In genomic region chr9:73107489-73108069, GRCh38 we compare ENCODE assay signal across 8 cellular contexts. TPM values are rescaled to one million over a fixed set of nuclear protein-coding genes. Genes with fewer than 3 reads are reported as not detected.
DNase-seq lines count a peak whose midpoint lies in the region; ATAC-seq and TF ChIP-seq lines count a peak whose summit lies in the region.
"Not testable (repeated sequence)": the region's sequence is repeated elsewhere in the genome, so short reads cannot be mapped to it uniquely, and the experiment has no call there.

No MANE protein-coding gene starts in this region.

- H2AFZ ChIP-seq in fibroblast of lung (ENCODE audit: low read length): not testable (repeated sequence)

- ATAC-seq in GM21786 (IDR thresholded peaks at IDR 0.05; ENCODE audit: unreplicated experiment) (peak; percentile 92), RWPE2 (ENCODE audit: low read depth) (peak; percentile 87)
- peak; percentile 75 for ATAC-seq in natural killer cell treated with Interleukin-12 subunit alpha and Interleukin-12 subunit beta and Interleukin-15 and Interleukin-18, amount 100 ng/mL, for 72 hours
- ATAC-seq in stimulated activated naive CD8-positive, alpha-beta T cell treated with anti-CD3 and anti-CD28 coated beads, Interleukin-15, amount 100 ng/mL, for 72 hours: peak; percentile 91

- H3K4me1 ChIP-seq in RWPE2 (ENCODE audit: insufficient read depth, poor library complexity, severe bottlenecking); fibroblast of lung (ENCODE audit: control insufficient read depth, extremely low read depth, insufficient read depth, low read length): not testable (repeated sequence)

- H3K9ac ChIP-seq in fibroblast of lung (ENCODE audit: insufficient read depth, low read length): not testable (repeated sequence)

- not testable (repeated sequence) for H3K79me2 ChIP-seq in fibroblast of lung (ENCODE audit: control insufficient read depth, insufficient read depth, low read length)

- not testable (repeated sequence) for H3K4me1 Mint-ChIP-seq in activated T-helper 1 cell treated with anti-CD3 and anti-CD28 coated beads, Interleukin-12 subunit alpha, Interleukin-12 subunit beta, Interleukin-2, Interleukin-4 antibody, amounts not matched to agents 30 ng/mL and 10 ng/mL and 1 ng/mL, durations not matched to agents 14 hours and 24 hours and 36 hours (ENCODE audit: low read depth); natural killer cell treated with Interleukin-12 subunit alpha and Interleukin-12 subunit beta and Interleukin-15 and Interleukin-18, amount 100 ng/mL, for 72 hours (ENCODE audit: low read depth in 2 of 2); stimulated activated naive CD8-positive, alpha-beta T cell treated with anti-CD3 and anti-CD28 coated beads, Interleukin-15, amount 100 ng/mL, for 72 hours

- H3K9me3 ChIP-seq in RWPE2 (ENCODE audit: severe bottlenecking); fibroblast of lung (ENCODE audit: control insufficient read depth, insufficient read depth, low read depth, low read length): not testable (repeated sequence)

- not testable (repeated sequence) for H3K9me3 Mint-ChIP-seq in activated T-helper 1 cell treated with anti-CD3 and anti-CD28 coated beads, Interleukin-12 subunit alpha, Interleukin-12 subunit beta, Interleukin-2, Interleukin-4 antibody, amounts not matched to agents 30 ng/mL and 10 ng/mL and 1 ng/mL, durations not matched to agents 14 hours and 24 hours and 36 hours; natural killer cell treated with Interleukin-12 subunit alpha and Interleukin-12 subunit beta and Interleukin-15 and Interleukin-18, amount 100 ng/mL, for 72 hours; stimulated activated naive CD8-positive, alpha-beta T cell treated with anti-CD3 and anti-CD28 coated beads, Interleukin-15, amount 100 ng/mL, for 72 hours

- not testable (repeated sequence) for H3K36me3 Mint-ChIP-seq in activated T-helper 1 cell treated with anti-CD3 and anti-CD28 coated beads, Interleukin-12 subunit alpha, Interleukin-12 subunit beta, Interleukin-2, Interleukin-4 antibody, amounts not matched to agents 30 ng/mL and 10 ng/mL and 1 ng/mL, durations not matched to agents 14 hours and 24 hours and 36 hours (ENCODE audit: low read depth); natural killer cell treated with Interleukin-12 subunit alpha and Interleukin-12 subunit beta and Interleukin-15 and Interleukin-18, amount 100 ng/mL, for 72 hours

- H3K27me3 Mint-ChIP-seq in activated T-helper 1 cell treated with anti-CD3 and anti-CD28 coated beads, Interleukin-12 subunit alpha, Interleukin-12 subunit beta, Interleukin-2, Interleukin-4 antibody, amounts not matched to agents 30 ng/mL and 10 ng/mL and 1 ng/mL, durations not matched to agents 14 hours and 24 hours and 36 hours (ENCODE audit: insufficient read depth): peaks cover 11% of the 10 kb centered on the region
- H3K27me3 Mint-ChIP-seq in natural killer cell treated with Interleukin-12 subunit alpha and Interleukin-12 subunit beta and Interleukin-15 and Interleukin-18, amount 100 ng/mL, for 72 hours; stimulated activated naive CD8-positive, alpha-beta T cell treated with anti-CD3 and anti-CD28 coated beads, Interleukin-15, amount 100 ng/mL, for 72 hours: not testable (repeated sequence)

- not testable (repeated sequence) for H3K4me3 ChIP-seq in RWPE2 (ENCODE audit: severe bottlenecking); fibroblast of lung (replicated peaks in 1 of 4; ENCODE audit: control extremely low read depth in 1 of 4, insufficient read depth in 1 of 4, low read depth in 3 of 4, low read length in 4 of 4)

- not testable (repeated sequence) for H3K36me3 ChIP-seq in RWPE2 (ENCODE audit: low read depth); fibroblast of lung (ENCODE audit: control insufficient read depth, insufficient read depth, low read length)

- H4K20me1 ChIP-seq in fibroblast of lung (ENCODE audit: control insufficient read depth, extremely low read depth, insufficient read depth, low read length): not testable (repeated sequence)

- H3K27ac Mint-ChIP-seq in activated T-helper 1 cell treated with anti-CD3 and anti-CD28 coated beads, Interleukin-12 subunit alpha, Interleukin-12 subunit beta, Interleukin-2, Interleukin-4 antibody, amounts not matched to agents 30 ng/mL and 10 ng/mL and 1 ng/mL, durations not matched to agents 14 hours and 24 hours and 36 hours; natural killer cell treated with Interleukin-12 subunit alpha and Interleukin-12 subunit beta and Interleukin-15 and Interleukin-18, amount 100 ng/mL, for 72 hours; stimulated activated naive CD8-positive, alpha-beta T cell treated with anti-CD3 and anti-CD28 coated beads, Interleukin-15, amount 100 ng/mL, for 72 hours: not testable (repeated sequence)

- not testable (repeated sequence) for H3K27me3 ChIP-seq in RWPE2 (ENCODE audit: insufficient read depth, poor library complexity, severe bottlenecking); fibroblast of lung (ENCODE audit: control insufficient read depth, insufficient read depth, low read length)

- intact Hi-C loops in activated T-helper 1 cell treated with anti-CD3 and anti-CD28 coated beads, Interleukin-12 subunit alpha, Interleukin-12 subunit beta, Interleukin-2, Interleukin-4 antibody, amounts not matched to agents 30 ng/mL and 10 ng/mL and 1 ng/mL, durations not matched to agents 14 hours and 24 hours and 36 hours (cut with micrococcal nuclease): loop anchor here (1.0 to 2.0 kb wide), 3 partner anchors 9 to 77 kb away; no protein-coding TSS in a partner anchor

- DNase-seq in EL (peak; percentile 55), KG1 (lab: John Stamatoyannopoulos, UW) (peak; percentile 15), fibroblast of lung (ENCODE audit: low read depth in 2 of 2) (peak; percentile 41 to 74)
- DNase-seq in RWPE2 (ENCODE audit: low spot score); natural killer cell treated with Interleukin-12 subunit alpha and Interleukin-12 subunit beta and Interleukin-15 and Interleukin-18, amount 100 ng/mL, for 72 hours (ENCODE audit: low spot score): not testable (repeated sequence)
- DNase-seq in activated T-helper 1 cell treated with anti-CD3 and anti-CD28 coated beads, Interleukin-12 subunit alpha, Interleukin-12 subunit beta, Interleukin-2, Interleukin-4 antibody, amounts not matched to agents 30 ng/mL and 10 ng/mL and 1 ng/mL, durations not matched to agents 14 hours and 24 hours and 36 hours (ENCODE audit: low spot score): peak; percentile 41
- peak; percentile 29 to 51 for DNase-seq in stimulated activated naive CD8-positive, alpha-beta T cell treated with anti-CD3 and anti-CD28 coated beads, Interleukin-15, amount 100 ng/mL, for 72 hours

- not testable (repeated sequence) for H3K4me3 Mint-ChIP-seq in activated T-helper 1 cell treated with anti-CD3 and anti-CD28 coated beads, Interleukin-12 subunit alpha, Interleukin-12 subunit beta, Interleukin-2, Interleukin-4 antibody, amounts not matched to agents 30 ng/mL and 10 ng/mL and 1 ng/mL, durations not matched to agents 14 hours and 24 hours and 36 hours; natural killer cell treated with Interleukin-12 subunit alpha and Interleukin-12 subunit beta and Interleukin-15 and Interleukin-18, amount 100 ng/mL, for 72 hours; stimulated activated naive CD8-positive, alpha-beta T cell treated with anti-CD3 and anti-CD28 coated beads, Interleukin-15, amount 100 ng/mL, for 72 hours

- not testable (repeated sequence) for H3K4me2 ChIP-seq in fibroblast of lung (ENCODE audit: extremely low read depth, insufficient read depth, low read length)

- H3K27ac ChIP-seq in RWPE2 (ENCODE audit: poor library complexity, severe bottlenecking); fibroblast of lung (ENCODE audit: insufficient read depth, low read length): not testable (repeated sequence)

- TF ChIP-seq CTCF in RWPE2 (IDR thresholded peaks at IDR 0.05; ENCODE audit: poor library complexity, severe bottlenecking) (peak; percentile 85), fibroblast of lung (conservative IDR thresholded peaks at IDR 0.05 in 1 of 2, IDR thresholded peaks at IDR 0.05 in 1 of 2; ENCODE audit: low read depth in 1 of 2, low read length in 2 of 2) (peak; percentile 88 to 89)

RNA-seq across cellular contexts. Expression of gene ANXA1, which starts 44.1 kb away (rescaled TPM):
- total RNA-seq in activated T-helper 1 cell treated with anti-CD3 and anti-CD28 coated beads, Interleukin-12 subunit alpha, Interleukin-12 subunit beta, Interleukin-2, Interleukin-4 antibody, amounts not matched to agents 30 ng/mL and 10 ng/mL and 1 ng/mL, durations not matched to agents 14 hours and 24 hours and 36 hours: 35.2 and 37.8 TPM in 2 replicates
- 578 and 966 TPM in 2 replicates for total RNA-seq in fibroblast of lung
- polyA plus RNA-seq in fibroblast of lung: 817 and 860 TPM in 2 replicates
- polyA plus RNA-seq in fibroblast of lung (2012): 500 and 603 TPM in 2 replicates
- polyA minus RNA-seq in fibroblast of lung (ENCODE audit: low replicate concordance): 42.9 and 82.4 TPM in 2 replicates
- total RNA-seq in natural killer cell treated with Interleukin-12 subunit alpha and Interleukin-12 subunit beta and Interleukin-15 and Interleukin-18, amount 100 ng/mL, for 72 hours: 10 to 100 TPM; 26.4 to 37.0 TPM

Comparison
In these comparisons a context has a peak if more than half of its experiments do, and no peak if none do; other contexts are left out.
1. RNA of gene ANXA1, which starts 44.1 kb away (total RNA-seq): 578 to 966 TPM in fibroblast of lung; 26.4 to 37.0 TPM in natural killer cell treated with Interleukin-12 subunit alpha and Interleukin-12 subunit beta and Interleukin-15 and Interleukin-18, amount 100 ng/mL, for 72 hours and 35.2 to 37.8 TPM in activated T-helper 1 cell treated with anti-CD3 and anti-CD28 coated beads, Interleukin-12 subunit alpha, Interleukin-12 subunit beta, Interleukin-2, Interleukin-4 antibody, amounts not matched to agents 30 ng/mL and 10 ng/mL and 1 ng/mL, durations not matched to agents 14 hours and 24 hours and 36 hours; every median in the first group is over 10 times any median in the second.
2. Peak in every context shown above with its lines, with median percentiles within 50 percentile points of each other: ATAC-seq.